8 cellular contexts compared by ENCODE assay signal in genomic region chr2:208072250-208072892, GRCh38. TPM values are rescaled to one million over a fixed set of nuclear protein-coding genes. Genes with fewer than 3 reads are reported as not detected.
DNase-seq lines count a peak whose midpoint lies in the region; ATAC-seq, FAIRE-seq and TF ChIP-seq lines count a peak whose summit lies in the region.

No MANE protein-coding gene starts in this region.

- peaks cover 0 to 2% (median 0%) of the 10 kb centered on the region in 4 experiments; a peak in 3 of 7 replicates for H3K4me1 ChIP-seq in H1 (replicated peaks in 1 of 4; ENCODE audit: control insufficient read depth in 3 of 4, insufficient read depth in 4 of 4, low read length in 3 of 4)

- H3K14ac ChIP-seq in H1 (ENCODE audit: insufficient read length) = no peak overlapping the region

- no peaks in the 10 kb centered on the region for H4K20me1 ChIP-seq in H1 (replicated peaks in 1 of 2; ENCODE audit: control insufficient read depth in 1 of 2, insufficient read depth in 2 of 2, low read length in 2 of 2)

- H3K36me3 Mint-ChIP-seq in activated CD4-positive, alpha-beta memory T cell treated with anti-CD3 and anti-CD28 coated beads, Interleukin-2, amount 10 ng/mL, durations not matched to agents 7 days and 5 days (ENCODE audit: low read depth) = no peaks in the 10 kb centered on the region

- TF ChIP-seq RAD21 in H1 (IDR thresholded peaks at IDR 0.05 in 1 of 2, conservative IDR thresholded peaks at IDR 0.05 in 1 of 2; ENCODE audit: low read depth in 2 of 2, low read length in 2 of 2) = peak; percentile 93 to 94

- H3K18ac ChIP-seq in H1 (ENCODE audit: extremely low read depth, low read length) = no peak overlapping the region

- H3K4ac ChIP-seq in H1 (replicated peaks; ENCODE audit: insufficient read length, low read depth, low read length) = no peak overlapping the region

- 0 out of 2 replicates have a peak overlapping the region, but pooled peaks have one; percentile 68 for H2BK15ac ChIP-seq in H1 (ENCODE audit: low read length)

- POLR2A ChIA-PET in activated CD4-positive, alpha-beta memory T cell treated with anti-CD3 and anti-CD28 coated beads, Interleukin-2, amount 10 ng/mL, durations not matched to agents 7 days and 5 days (lab: Charles Lee) = no interaction called here
- POLR2A ChIA-PET in H1 (lab: Charles Lee; ENCODE audit: partially characterized antibody) = no interaction called here

- H3K9me3 ChIP-seq in H1 (ENCODE audit: insufficient read depth in 2 of 2, low read depth in 1 of 2, low read length in 1 of 2) = no peaks in the 10 kb centered on the region

- H3K27ac ChIP-seq in H1 (ENCODE audit: low read depth, low read length) = no peak overlapping the region

- H3K36me3 ChIP-seq in H1 (ENCODE audit: control insufficient read depth in 2 of 4, insufficient read depth in 4 of 4, low read length in 3 of 4) = no peaks in the 10 kb centered on the region

- 34% methylated on average over 9 of the region's 9 CpGs; no CpG with 5 or more reads in 1 of the 2 experiments for WGBS in H1 (ENCODE audit: extremely low coverage in 1 of 2, insufficient coverage in 1 of 2, insufficient read length in 1 of 2, insufficient replicate concordance in 2 of 2, low coverage in 1 of 2, low lambda C conversion rate in 2 of 2, missing lambda C conversion rate in 1 of 2), 2 experiments

- no peak overlapping the region for H4K8ac ChIP-seq in H1 (ENCODE audit: extremely low read depth, insufficient read depth, low read length)

- H3K23ac ChIP-seq in H1 (ENCODE audit: insufficient read length) = no peak overlapping the region

- no peak overlapping the region for H2BK120ac ChIP-seq in H1 (replicated peaks; ENCODE audit: low read depth, low read length)

- TF ChIP-seq POLR2A in H1 (IDR thresholded peaks at IDR 0.05; ENCODE audit: control extremely low read depth in 1 of 2, low read depth in 2 of 2, low read length in 2 of 2) = no peak

- peak; percentile 89 for ATAC-seq in GM19035 (IDR thresholded peaks at IDR 0.05; ENCODE audit: unreplicated experiment)
- ATAC-seq in HG03342 (IDR thresholded peaks at IDR 0.05; ENCODE audit: unreplicated experiment) = peak; percentile 91

- H2BK20ac ChIP-seq in H1 (ENCODE audit: low read length) = peak overlapping the region; percentile 43; the same call in 1 of the 2 replicates

- no peak overlapping the region for H3K9ac ChIP-seq in H1 (replicated peaks in 1 of 4; ENCODE audit: extremely low read depth in 1 of 4, low read depth in 3 of 4, low read length in 3 of 4)

- peak; percentile 36 to 88 (median 83) for TF ChIP-seq CTCF in H1 (IDR thresholded peaks at IDR 0.05; ENCODE audit: control extremely low read depth in 1 of 3, insufficient read depth in 1 of 3, low read depth in 1 of 3, low read length in 3 of 3)

- H3K4me3 ChIP-seq in H1 (ENCODE audit: extremely low read depth in 1 of 4, insufficient read depth in 2 of 4, low read depth in 3 of 4, low read length in 4 of 4) = no peak overlapping the region

- H3K27me3 Mint-ChIP-seq in activated CD4-positive, alpha-beta memory T cell treated with anti-CD3 and anti-CD28 coated beads, Interleukin-2, amount 10 ng/mL, durations not matched to agents 7 days and 5 days = peaks cover 12% of the 10 kb centered on the region

- no peak overlapping the region for H2BK12ac ChIP-seq in H1 (ENCODE audit: low read depth, low read length)

- DNase-seq in C1 segment of cervical spinal cord (lab: John Stamatoyannopoulos, UW) = peak in 12 of 14 donors; percentile 4 to 38 (median 20)
- peak; percentile 57 for DNase-seq in NCI-H748 (lab: John Stamatoyannopoulos, UW; ENCODE audit: unreplicated experiment)
- DNase-seq in activated CD4-positive, alpha-beta memory T cell treated with anti-CD3 and anti-CD28 coated beads, Interleukin-2, amount 10 ng/mL, durations not matched to agents 7 days and 5 days = peak; percentile 57
- DNase-seq in H1 (ENCODE audit: low read depth in 1 of 2, low spot score in 2 of 2) = peak; percentile 33 to 86
- peak; percentile 66 for DNase-seq in midbrain (lab: John Stamatoyannopoulos, UW)
- peak; percentile 7 to 10 for DNase-seq in stimulated activated CD8-positive, alpha-beta memory T cell treated with anti-CD3 and anti-CD28 coated beads, Interleukin-7, amount 100 ng/mL, for 48 hours (ENCODE audit: extremely low read depth in 1 of 2, low read depth in 1 of 2)

- no peak overlapping the region for H2AK5ac ChIP-seq in H1 (ENCODE audit: low read depth, low read length)

- no peak overlapping the region for H3K56ac ChIP-seq in H1 (replicated peaks; ENCODE audit: insufficient read length, low read depth, low read length)

- CTCF ChIA-PET in activated CD4-positive, alpha-beta memory T cell treated with anti-CD3 and anti-CD28 coated beads, Interleukin-2, amount 10 ng/mL, durations not matched to agents 7 days and 5 days (lab: Charles Lee) = interaction anchor here (0.6 to 3.6 kb wide), 10 partner anchors 10 to 448 kb away, joined by 3 to 23 read pairs (median 3); no protein-coding TSS in a partner anchor
- CTCF ChIA-PET in H1 (lab: Charles Lee; ENCODE audit: partially characterized antibody) = interaction anchor here (0.6 to 4.3 kb wide), 33 partner anchors 9 to 474 kb away, joined by 3 to 53 read pairs (median 3); no protein-coding TSS in a partner anchor

- no peaks in the 10 kb centered on the region for H3K4me1 Mint-ChIP-seq in activated CD4-positive, alpha-beta memory T cell treated with anti-CD3 and anti-CD28 coated beads, Interleukin-2, amount 10 ng/mL, durations not matched to agents 7 days and 5 days

- no peaks in the 10 kb centered on the region for H3K27me3 ChIP-seq in H1 (replicated peaks in 1 of 4; ENCODE audit: control insufficient read depth in 3 of 4, extremely low read depth in 1 of 4, insufficient read depth in 3 of 4, low read length in 3 of 4)

- H3K23me2 ChIP-seq in H1 (ENCODE audit: low read depth, low read length) = no peaks in the 10 kb centered on the region

- no peak overlapping the region for H3K4me2 ChIP-seq in H1 (ENCODE audit: insufficient read depth in 1 of 2, low read depth in 2 of 2, low read length in 2 of 2)

- H3K79me1 ChIP-seq in H1 (ENCODE audit: low read depth, low read length) = no peaks in the 10 kb centered on the region

- no peak overlapping the region for H2AFZ ChIP-seq in H1 (ENCODE audit: low read length)

- no peak overlapping the region for H3K4me3 Mint-ChIP-seq in activated CD4-positive, alpha-beta memory T cell treated with anti-CD3 and anti-CD28 coated beads, Interleukin-2, amount 10 ng/mL, durations not matched to agents 7 days and 5 days

- TF ChIP-seq EP300 in H1 (IDR thresholded peaks at IDR 0.05; ENCODE audit: borderline replicate concordance in 1 of 2, low read depth in 2 of 2, low read length in 2 of 2) = no peak

- H3K27ac Mint-ChIP-seq in activated CD4-positive, alpha-beta memory T cell treated with anti-CD3 and anti-CD28 coated beads, Interleukin-2, amount 10 ng/mL, durations not matched to agents 7 days and 5 days = no peak overlapping the region

- H2BK5ac ChIP-seq in H1 (ENCODE audit: low read depth, low read length) = no peak overlapping the region

- H3K9me3 Mint-ChIP-seq in activated CD4-positive, alpha-beta memory T cell treated with anti-CD3 and anti-CD28 coated beads, Interleukin-2, amount 10 ng/mL, durations not matched to agents 7 days and 5 days = no peaks in the 10 kb centered on the region

- FAIRE-seq in H1 (lab: Jason Lieb, UNC) = peak; percentile 95

- H4K5ac ChIP-seq in H1 (ENCODE audit: insufficient read length, low read depth, low read length) = no peak overlapping the region

- no peak overlapping the region for H4K91ac ChIP-seq in H1 (replicated peaks; ENCODE audit: insufficient read length, low read length)

- H3K79me2 ChIP-seq in H1 (ENCODE audit: control insufficient read depth in 1 of 2, insufficient read depth in 2 of 2, low read length in 2 of 2) = no peaks in the 10 kb centered on the region

TF ChIP-seq in H1, 55 proteins besides CTCF, POLR2A, EP300 and RAD21 (continues in another document):
- no peak for TF ChIP-seq RXRA (IDR thresholded peaks at IDR 0.05; ENCODE audit: insufficient read depth, low read depth, low read length)

RNA-seq across cellular contexts. Expression of gene PLEKHM3, which starts 47.0 kb away (rescaled TPM):
- total RNA-seq in activated CD4-positive, alpha-beta memory T cell treated with anti-CD3 and anti-CD28 coated beads, Interleukin-2, amount 10 ng/mL, durations not matched to agents 7 days and 5 days = 1 to 10 TPM; 4.9 to 5.4 TPM
- total RNA-seq in H1 (2021; fragmentation: NEBNext Ultra II Directional; extraction: Animal tissue kit (Norgen Biotek cat#: 25700)) = 4.6 and 5.8 TPM in 2 replicates
- polyA plus RNA-seq in H1 (2011; rRNA removed) = 2.3 and 2.6 TPM in 2 replicates
- 2.9 TPM for polyA plus RNA-seq in H1 (2011; cell fraction: cytosol; rRNA removed)
- 3.2 TPM for polyA plus RNA-seq in H1 (2011; cell fraction: nucleus; rRNA removed)
- 1.6 to 3.9 TPM (median 2.3 TPM) in 4 replicates for polyA plus RNA-seq in H1 (2012, experiment 1 of 2)
- 0.28 TPM for polyA plus RNA-seq in H1 (2012, experiment 2 of 2)
- 1.6 TPM for polyA plus RNA-seq in H1 (2013, experiment 1 of 2)
- polyA plus RNA-seq in H1 (2013, experiment 2 of 2) = 1.5 TPM
- 14.0 and 15.2 TPM in 2 replicates for polyA minus RNA-seq in H1 (2011; rRNA and poly(A)+ RNA removed)
- polyA minus RNA-seq in H1 (2011; cell fraction: cytosol; rRNA and poly(A)+ RNA removed) = 4.8 TPM
- polyA minus RNA-seq in H1 (2011; cell fraction: nucleus; rRNA and poly(A)+ RNA removed) = 16.6 TPM

RNA-seq across cellular contexts. Expression of gene CRYGD, which starts 52.0 kb away (rescaled TPM):
- total RNA-seq in activated CD4-positive, alpha-beta memory T cell treated with anti-CD3 and anti-CD28 coated beads, Interleukin-2, amount 10 ng/mL, durations not matched to agents 7 days and 5 days = not detected
- total RNA-seq in H1 (2021; fragmentation: NEBNext Ultra II Directional; extraction: Animal tissue kit (Norgen Biotek cat#: 25700)) = 0.98 and 2.9 TPM in 2 replicates
- polyA plus RNA-seq in H1 (2011; rRNA removed) = 6.0 and 7.1 TPM in 2 replicates
- 4.6 TPM for polyA plus RNA-seq in H1 (2011; cell fraction: cytosol; rRNA removed)
- 11.6 TPM for polyA plus RNA-seq in H1 (2011; cell fraction: nucleus; rRNA removed)
- polyA plus RNA-seq in H1 (2012, experiment 1 of 2) = 3.8 to 8.8 TPM (median 6.2 TPM) in 4 replicates
- 12.4 TPM for polyA plus RNA-seq in H1 (2012, experiment 2 of 2)
- 1.3 TPM for polyA plus RNA-seq in H1 (2013, experiment 1 of 2)
- polyA plus RNA-seq in H1 (2013, experiment 2 of 2) = 1.7 TPM
- 0.38 and 1.2 TPM in 2 replicates for polyA minus RNA-seq in H1 (2011; rRNA and poly(A)+ RNA removed)
- polyA minus RNA-seq in H1 (2011; cell fraction: cytosol; rRNA and poly(A)+ RNA removed) = not detected
- 1.6 TPM for polyA minus RNA-seq in H1 (2011; cell fraction: nucleus; rRNA and poly(A)+ RNA removed)

RNA-seq across cellular contexts. Expression of gene CRYGC, which starts 57.3 kb away (rescaled TPM):
- total RNA-seq in activated CD4-positive, alpha-beta memory T cell treated with anti-CD3 and anti-CD28 coated beads, Interleukin-2, amount 10 ng/mL, durations not matched to agents 7 days and 5 days = not detected
- not detected in 2 replicates for total RNA-seq in H1 (2021; fragmentation: NEBNext Ultra II Directional; extraction: Animal tissue kit (Norgen Biotek cat#: 25700))
- polyA plus RNA-seq in H1 (2011; rRNA removed) = not detected in 2 replicates
- polyA plus RNA-seq in H1 (2011; cell fraction: cytosol; rRNA removed) = not detected
- polyA plus RNA-seq in H1 (2011; cell fraction: nucleus; rRNA removed) = not detected
- not detected in 4 replicates for polyA plus RNA-seq in H1 (2012, experiment 1 of 2)
- not detected for polyA plus RNA-seq in H1 (2012, experiment 2 of 2)
- not detected for polyA plus RNA-seq in H1 (2013, experiment 1 of 2)
- not detected for polyA plus RNA-seq in H1 (2013, experiment 2 of 2)
- polyA minus RNA-seq in H1 (2011; rRNA and poly(A)+ RNA removed) = not detected in 2 replicates
- polyA minus RNA-seq in H1 (2011; cell fraction: cytosol; rRNA and poly(A)+ RNA removed) = not detected
- not detected for polyA minus RNA-seq in H1 (2011; cell fraction: nucleus; rRNA and poly(A)+ RNA removed)

Comparison
In these comparisons a context has a peak if more than half of its experiments do, and no peak if none do; other contexts are left out.
1. DNase-seq: peak in every context shown above with its lines; median percentile 66 in midbrain; 60 in H1; 57 in NCI-H748; 57 in activated CD4-positive, alpha-beta memory T cell treated with anti-CD3 and anti-CD28 coated beads, Interleukin-2, amount 10 ng/mL, durations not matched to agents 7 days and 5 days; 20 in C1 segment of cervical spinal cord; 8 in stimulated activated CD8-positive, alpha-beta memory T cell treated with anti-CD3 and anti-CD28 coated beads, Interleukin-7, amount 100 ng/mL, for 48 hours.